Comparison of ENCODE assay signal across 8 cellular contexts in genomic region chr11:95254139-95254704, GRCh38. TPM values are rescaled to one million over a fixed set of nuclear protein-coding genes. Genes with fewer than 3 reads are reported as not detected.
A peak's percentile ranks its signal among the peaks of the same experiment; 100 is the strongest.
DNase-seq lines count a peak whose midpoint lies in the region; TF ChIP-seq lines count a peak whose summit lies in the region.

No MANE protein-coding gene starts in this region.

- peaks cover 14% of the 10 kb centered on the region for H3K4me1 ChIP-seq in HEK293 (ENCODE audit: control insufficient read depth, insufficient read depth, low read length)
- H3K4me1 ChIP-seq in adipocyte (ENCODE audit: control insufficient read depth, insufficient read depth, low read length), result peaks cover 27% of the 10 kb centered on the region

- H3K27ac ChIP-seq in HEK293 (ENCODE audit: extremely low read depth, low read depth, low read length), result peak overlapping the region; percentile 29; the same call in 1 of the 2 replicates

- H3K9ac ChIP-seq in adipocyte (ENCODE audit: low read length), result peak overlapping the region; percentile 67

- H3K9me3 ChIP-seq in HEK293 (ENCODE audit: control insufficient read depth, insufficient read depth, low read depth, low read length), result no peaks in the 10 kb centered on the region
- H3K9me3 ChIP-seq in adipocyte (ENCODE audit: control insufficient read depth, low read length), result no peaks in the 10 kb centered on the region

- no peaks in the 10 kb centered on the region for H3K27me3 Mint-ChIP-seq in type B pancreatic cell

- no peaks in the 10 kb centered on the region for H3K36me3 Mint-ChIP-seq in type B pancreatic cell

- peak overlapping the region; percentile 19 for H3K4me3 ChIP-seq in HEK293 (ENCODE audit: low read depth, low read length)
- peak overlapping the region; percentile 82 for H3K4me3 ChIP-seq in adipocyte (ENCODE audit: low read length)

- H3K27ac Mint-ChIP-seq in type B pancreatic cell, result peak overlapping the region; percentile 83

- H3K9me3 Mint-ChIP-seq in type B pancreatic cell, result no peaks in the 10 kb centered on the region

- CTCF ChIA-PET in HEK293 (lab: Yijun Ruan, JAX), result interaction anchor here (0.6 to 1.0 kb wide), 2 partner anchors 19 to 755 kb away, joined by 4 read pairs; no protein-coding TSS in a partner anchor

- POLR2A ChIA-PET in HEK293 (lab: Yijun Ruan, JAX), result interaction anchor here (0.9 to 2.8 kb wide), 4 partner anchors 12 to 536 kb away, joined by 3 to 13 read pairs (median 8); partner anchors contain the start of genes CEP57, FAM76B and SESN3

- H3K4me1 Mint-ChIP-seq in type B pancreatic cell (ENCODE audit: unreplicated experiment), result peaks cover 35% of the 10 kb centered on the region

- H3K4me3 Mint-ChIP-seq in type B pancreatic cell, result peak overlapping the region; percentile 82

- TF ChIP-seq CTCF in HEK293 (tag by site-specific recombination; IDR thresholded peaks at IDR 0.05) (no peak), type B pancreatic cell (conservative IDR thresholded peaks at IDR 0.05) (no peak)

- intact Hi-C loops in cardiac septum (cut with DNase I), result no loop called here

- H3K36me3 ChIP-seq in HEK293 (ENCODE audit: control insufficient read depth in 2 of 2, insufficient read depth in 1 of 2, low read length in 2 of 2) (no peaks in the 10 kb centered on the region), adipocyte (ENCODE audit: control insufficient read depth, insufficient read depth, low read length, severe bottlenecking) (no peaks in the 10 kb centered on the region)

- H3K27me3 ChIP-seq in adipocyte (replicated peaks; ENCODE audit: control insufficient read depth, insufficient read depth, low read length), result no peaks in the 10 kb centered on the region

- DNase-seq in GDM1 (lab: John Stamatoyannopoulos, UW) (peak; percentile 63), NAMALWA (ENCODE audit: low spot score) (peak; percentile 97), SKM-1 treated with dmso at 0.1 percent for 144 hours (lab: John Stamatoyannopoulos, UW; ENCODE audit: unreplicated experiment) (peak; percentile 92), adipocyte (ENCODE audit: low read depth) (peak; percentile 94), cardiac septum (ENCODE audit: low spot score) (peak; percentile 90), pons (ENCODE audit: low spot score) (peak; percentile 98), type B pancreatic cell (ENCODE audit: extremely low spot score, unreplicated experiment) (peak; percentile 73)

TF ChIP-seq in HEK293, 187 proteins besides CTCF, POLR2A, EP300 and RAD21 (continues in another document):
- TF ChIP-seq ZBTB17 (tag by site-specific recombination; IDR thresholded peaks at IDR 0.05), result peak; percentile 56
- TF ChIP-seq ZSCAN30 (tag by site-specific recombination; IDR thresholded peaks at IDR 0.05), result no peak
- TF ChIP-seq ZFP3 (tag by site-specific recombination; IDR thresholded peaks at IDR 0.05; ENCODE audit: low read depth), result no peak
- no peak for TF ChIP-seq ZNF16 (tag by site-specific recombination; IDR thresholded peaks at IDR 0.05; ENCODE audit: low read depth)
- TF ChIP-seq ZNF704 (tag by site-specific recombination; IDR thresholded peaks at IDR 0.05), result no peak
- no peak for TF ChIP-seq ZNF175 (tag by site-specific recombination; IDR thresholded peaks at IDR 0.05)
- TF ChIP-seq ZNF629 (tag by site-specific recombination; IDR thresholded peaks at IDR 0.05), result 0 out of 2 replicates have a peak, but pooled peaks have one; percentile 33
- peak; percentile 85 for TF ChIP-seq ZBTB44 (tag by site-specific recombination; IDR thresholded peaks at IDR 0.05)
- peak; percentile 59 for TF ChIP-seq ZNF341 (tag by site-specific recombination; IDR thresholded peaks at IDR 0.05; ENCODE audit: low read depth)
- no peak for TF ChIP-seq ZIC2 (tag by site-specific recombination; IDR thresholded peaks at IDR 0.05)
- no peak for TF ChIP-seq ZBTB8A (tag by site-specific recombination; IDR thresholded peaks at IDR 0.05)
- TF ChIP-seq ZNF146 (tag by site-specific recombination; IDR thresholded peaks at IDR 0.05), result no peak
- no peak for TF ChIP-seq ZNF426 (tag by site-specific recombination; IDR thresholded peaks at IDR 0.05)
- TF ChIP-seq, protein P1, sequence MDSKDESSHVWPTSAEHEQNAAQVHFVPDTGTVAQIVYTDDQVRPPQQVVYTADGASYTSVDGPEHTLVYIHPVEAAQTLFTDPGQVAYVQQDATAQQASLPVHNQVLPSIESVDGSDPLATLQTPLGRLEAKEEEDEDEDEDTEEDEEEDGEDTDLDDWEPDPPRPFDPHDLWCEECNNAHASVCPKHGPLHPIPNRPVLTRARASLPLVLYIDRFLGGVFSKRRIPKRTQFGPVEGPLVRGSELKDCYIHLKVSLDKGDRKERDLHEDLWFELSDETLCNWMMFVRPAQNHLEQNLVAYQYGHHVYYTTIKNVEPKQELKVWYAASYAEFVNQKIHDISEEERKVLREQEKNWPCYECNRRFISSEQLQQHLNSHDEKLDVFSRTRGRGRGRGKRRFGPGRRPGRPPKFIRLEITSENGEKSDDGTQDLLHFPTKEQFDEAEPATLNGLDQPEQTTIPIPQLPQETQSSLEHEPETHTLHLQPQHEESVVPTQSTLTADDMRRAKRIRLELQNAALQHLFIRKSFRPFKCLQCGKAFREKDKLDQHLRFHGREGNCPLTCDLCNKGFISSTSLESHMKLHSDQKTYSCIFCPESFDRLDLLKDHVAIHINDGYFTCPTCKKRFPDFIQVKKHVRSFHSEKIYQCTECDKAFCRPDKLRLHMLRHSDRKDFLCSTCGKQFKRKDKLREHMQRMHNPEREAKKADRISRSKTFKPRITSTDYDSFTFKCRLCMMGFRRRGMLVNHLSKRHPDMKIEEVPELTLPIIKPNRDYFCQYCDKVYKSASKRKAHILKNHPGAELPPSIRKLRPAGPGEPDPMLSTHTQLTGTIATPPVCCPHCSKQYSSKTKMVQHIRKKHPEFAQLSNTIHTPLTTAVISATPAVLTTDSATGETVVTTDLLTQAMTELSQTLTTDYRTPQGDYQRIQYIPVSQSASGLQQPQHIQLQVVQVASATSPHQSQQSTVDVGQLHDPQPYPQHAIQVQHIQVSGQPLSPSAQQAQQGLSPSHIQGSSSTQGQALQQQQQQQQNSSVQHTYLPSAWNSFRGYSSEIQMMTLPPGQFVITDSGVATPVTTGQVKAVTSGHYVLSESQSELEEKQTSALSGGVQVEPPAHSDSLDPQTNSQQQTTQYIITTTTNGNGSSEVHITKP (tag by site-specific recombination; IDR thresholded peaks at IDR 0.05), result peak; percentile 69; the same call in 1 of the 2 replicates
- TF ChIP-seq ZNF558 (tag by site-specific recombination; IDR thresholded peaks at IDR 0.05), result no peak
- peak; percentile 77 for TF ChIP-seq ZXDB (tag by site-specific recombination; IDR thresholded peaks at IDR 0.05)
- no peak for TF ChIP-seq ZNF114 (tag by site-specific recombination; IDR thresholded peaks at IDR 0.05)
- TF ChIP-seq ZNF488 (tag by site-specific recombination; IDR thresholded peaks at IDR 0.05), result no peak
- TF ChIP-seq, protein P2, sequence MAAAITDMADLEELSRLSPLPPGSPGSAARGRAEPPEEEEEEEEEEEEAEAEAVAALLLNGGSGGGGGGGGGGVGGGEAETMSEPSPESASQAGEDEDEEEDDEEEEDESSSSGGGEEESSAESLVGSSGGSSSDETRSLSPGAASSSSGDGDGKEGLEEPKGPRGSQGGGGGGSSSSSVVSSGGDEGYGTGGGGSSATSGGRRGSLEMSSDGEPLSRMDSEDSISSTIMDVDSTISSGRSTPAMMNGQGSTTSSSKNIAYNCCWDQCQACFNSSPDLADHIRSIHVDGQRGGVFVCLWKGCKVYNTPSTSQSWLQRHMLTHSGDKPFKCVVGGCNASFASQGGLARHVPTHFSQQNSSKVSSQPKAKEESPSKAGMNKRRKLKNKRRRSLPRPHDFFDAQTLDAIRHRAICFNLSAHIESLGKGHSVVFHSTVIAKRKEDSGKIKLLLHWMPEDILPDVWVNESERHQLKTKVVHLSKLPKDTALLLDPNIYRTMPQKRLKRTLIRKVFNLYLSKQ (tag by site-specific recombination; IDR thresholded peaks at IDR 0.05; ENCODE audit: borderline replicate concordance), result no peak
- TF ChIP-seq KLF7 (tag by site-specific recombination; IDR thresholded peaks at IDR 0.05; ENCODE audit: borderline replicate concordance), result no peak
- no peak for TF ChIP-seq ZNF677 (tag by site-specific recombination; IDR thresholded peaks at IDR 0.05)
- 0 out of 2 replicates have a peak, but pooled peaks have one; percentile 10 for TF ChIP-seq SP7 (tag by site-specific recombination; IDR thresholded peaks at IDR 0.05)
- no peak for TF ChIP-seq ZNF837 (tag by site-specific recombination; IDR thresholded peaks at IDR 0.05)
- no peak for TF ChIP-seq ZNF221 (tag by site-specific recombination; IDR thresholded peaks at IDR 0.05; ENCODE audit: borderline replicate concordance)

RNA-seq across cellular contexts. Expression of gene SESN3, which starts 23.2 kb away (rescaled TPM):
- total RNA-seq in cardiac septum (10.6 TPM), type B pancreatic cell (ENCODE audit: low replicate concordance) (58.2 and 107 TPM in 2 replicates)

Comparison
In these comparisons a context has a peak if more than half of its experiments do, and no peak if none do; other contexts are left out.
1. Peak in every context shown above with its lines: DNase-seq, H3K4me3 ChIP-seq and H3K27ac ChIP-seq.